25 cellular contexts compared by ENCODE assay signal in the genomic region with DNA sequence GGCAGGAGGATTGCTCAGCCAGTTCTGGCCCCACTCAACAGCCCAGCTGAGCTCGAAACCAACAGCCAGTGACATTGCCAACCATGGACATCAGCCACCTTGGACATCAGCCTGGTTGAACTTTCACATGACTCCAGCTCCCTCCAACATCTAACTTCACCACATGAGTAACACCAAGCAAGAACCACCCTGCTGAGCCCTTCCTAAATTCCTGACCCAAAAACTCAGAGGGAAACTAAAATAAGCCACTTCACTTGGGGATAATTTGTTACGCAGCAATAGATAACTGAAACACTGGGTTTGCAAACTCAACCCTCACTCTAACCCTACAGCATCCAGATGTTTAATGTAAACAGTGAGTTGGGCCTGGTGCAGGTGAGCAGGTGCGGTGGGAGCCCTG. TPM values are rescaled to one million over a fixed set of nuclear protein-coding genes. Genes with fewer than 3 reads are reported as not detected.
DNase-seq lines count a peak whose midpoint lies in the region; ATAC-seq, FAIRE-seq and TF ChIP-seq lines count a peak whose summit lies in the region.
"Had no signal": no experiment of that assay in that cellular context is flagged by ENCODE, and none has a peak within 500 bp of the region (broad histone marks: within the 10 kb centered on the region; RNA-seq: fewer than 3 reads in every experiment).

No MANE protein-coding gene starts in this region.

- in situ Hi-C loops in HepG2 (cut with HindIII; ENCODE audit: extremely low pct_ligation_motif_present, low pct_unique_long_range_greater_than_20kb), result no loop called here

- intact Hi-C loops in HepG2 (cut with micrococcal nuclease; ENCODE audit: unreplicated experiment), result no loop called here
- intact Hi-C loops in right lobe of liver (cut with DNase I), result loop anchor here in 1 of 2 donors (5.0 kb wide), 1 partner anchor 38 kb away; no protein-coding TSS in a partner anchor
- intact Hi-C loops in PC-3 (cut with micrococcal nuclease), result no loop called here
- intact Hi-C loops in mucosa of descending colon (cut with DNase I, micrococcal nuclease), result no loop called here

- TF ChIP-seq POLR2A in HepG2 (IDR thresholded peaks at IDR 0.05; ENCODE audit: insufficient read depth in 1 of 2, low read depth in 2 of 2, low read length in 2 of 2) (no peak), right lobe of liver (IDR thresholded peaks at IDR 0.05) (no peak)

- H3K27ac ChIP-seq in HepG2 (ENCODE audit: extremely low read length, insufficient read depth, low read length) (no peak overlapping the region), right lobe of liver (no peak overlapping the region), PC-3 (ENCODE audit: low read length) (no peak overlapping the region)
- H3K27ac ChIP-seq: 22Rv1 had no signal

- no peak for FAIRE-seq in HepG2 (lab: Jason Lieb, UNC)
- FAIRE-seq: A204.1, GM12891, GM18507, H1 had no signal

- no peak for DNase-seq in HepG2 (ENCODE audit: low spot score)
- DNase-seq in right lobe of liver, result no peak
- no peak for DNase-seq in endothelial cell (ENCODE audit: low spot score)
- DNase-seq in stimulated activated effector memory CD8-positive, alpha-beta T cell treated with anti-CD3 and anti-CD28 coated beads, Interleukin-12 subunit alpha, Interleukin-12 subunit beta, amount 100 ng/mL, for 72 hours (ENCODE audit: low spot score in 2 of 2), result no peak
- DNase-seq in PC-3, result no peak
- DNase-seq in SKM-1 treated with dmso at 0.1 percent for 144 hours (lab: John Stamatoyannopoulos, UW; ENCODE audit: unreplicated experiment), result no peak
- DNase-seq in mucosa of descending colon, result no peak
- DNase-seq: C1 segment of cervical spinal cord; Calu3; CD4-positive, alpha-beta memory T cell; COR-L47; DMS53; DMS79 treated with DMSO at 0.1 percent for 48 hours; GF-D8; H7; HCEC 1CT had no signal

- H3K9me2 ChIP-seq in PC-3 (replicated peaks; ENCODE audit: low read length), result no peaks in the 10 kb centered on the region

- H2AFZ ChIP-seq in HepG2 (ENCODE audit: low read length) (no peak overlapping the region), PC-3 (ENCODE audit: low read length) (no peak overlapping the region)

- H3K4me3 Mint-ChIP-seq in endothelial cell (ENCODE audit: unreplicated experiment), result no peak overlapping the region
- H3K4me3 Mint-ChIP-seq in stimulated activated effector memory CD8-positive, alpha-beta T cell treated with anti-CD3 and anti-CD28 coated beads, Interleukin-12 subunit alpha, Interleukin-12 subunit beta, amount 100 ng/mL, for 72 hours, result no peak overlapping the region
- H3K4me3 Mint-ChIP-seq: CD4-positive, alpha-beta memory T cell had no signal

- no peak for TF ChIP-seq RAD21 in HepG2 (CRISPR knock-in tag; IDR thresholded peaks at IDR 0.05)

- BruUV-seq in HepG2 (replicated peaks; lab: Mats Ljungman, UMichigan), result no TSS peak
- no TSS peak for BruUV-seq in PC-3 (replicated peaks; lab: Mats Ljungman, UMichigan)

- ATAC-seq in HepG2 (no peak), right lobe of liver (no peak), PC-3 (no peak), mucosa of descending colon (no peak)
- no peak for ATAC-seq in stimulated activated effector memory CD8-positive, alpha-beta T cell treated with anti-CD3 and anti-CD28 coated beads, Interleukin-12 subunit alpha, Interleukin-12 subunit beta, amount 100 ng/mL, for 72 hours

- no peaks in the 10 kb centered on the region for H4K20me1 ChIP-seq in HepG2 (ENCODE audit: insufficient read depth, low read length)
- H4K20me1 ChIP-seq in PC-3 (ENCODE audit: low read length), result no peaks in the 10 kb centered on the region

- H3K4me1 ChIP-seq in HepG2 (ENCODE audit: insufficient read depth, low read length) (no peaks in the 10 kb centered on the region), right lobe of liver (no peaks in the 10 kb centered on the region), PC-3 (ENCODE audit: insufficient read depth, low read length) (no peaks in the 10 kb centered on the region), mucosa of descending colon (ENCODE audit: low read depth) (no peaks in the 10 kb centered on the region)

- POLR2A ChIA-PET in HepG2 (lab: Yijun Ruan, JAX), result no interaction called here
- POLR2A ChIA-PET in PC-3 (lab: Charles Lee; ENCODE audit: unreplicated experiment), result no interaction called here

- peak overlapping the region; percentile 37 for H3K27ac Mint-ChIP-seq in endothelial cell (ENCODE audit: unreplicated experiment)
- H3K27ac Mint-ChIP-seq in stimulated activated effector memory CD8-positive, alpha-beta T cell treated with anti-CD3 and anti-CD28 coated beads, Interleukin-12 subunit alpha, Interleukin-12 subunit beta, amount 100 ng/mL, for 72 hours, result peak overlapping the region; percentile 61

- no peaks in the 10 kb centered on the region for H3K36me3 Mint-ChIP-seq in endothelial cell (ENCODE audit: low read depth, unreplicated experiment)
- no peaks in the 10 kb centered on the region for H3K36me3 Mint-ChIP-seq in stimulated activated effector memory CD8-positive, alpha-beta T cell treated with anti-CD3 and anti-CD28 coated beads, Interleukin-12 subunit alpha, Interleukin-12 subunit beta, amount 100 ng/mL, for 72 hours

- no peaks in the 10 kb centered on the region for H3K9me3 ChIP-seq in HepG2 (ENCODE audit: low read length)
- no peaks in the 10 kb centered on the region for H3K9me3 ChIP-seq in right lobe of liver
- H3K9me3 ChIP-seq in PC-3 (ENCODE audit: low read length), result no peaks in the 10 kb centered on the region
- H3K9me3 ChIP-seq in mucosa of descending colon, result no peaks in the 10 kb centered on the region

- no peaks in the 10 kb centered on the region; a peak in 2 of 5 replicates for H3K27me3 ChIP-seq in HepG2 (ENCODE audit: control insufficient read depth in 1 of 2, insufficient read depth in 2 of 2, low read length in 2 of 2)
- no peaks in the 10 kb centered on the region for H3K27me3 ChIP-seq in right lobe of liver
- H3K27me3 ChIP-seq in PC-3 (ENCODE audit: low read length), result no peaks in the 10 kb centered on the region

- no peak for TF ChIP-seq EP300 in HepG2 (IDR thresholded peaks at IDR 0.05; ENCODE audit: low read depth in 2 of 2, low read length in 2 of 2)
- no peak for TF ChIP-seq EP300 in HepG2 (CRISPR knock-in tag; IDR thresholded peaks at IDR 0.05; ENCODE audit: borderline replicate concordance)

- H3K79me2 ChIP-seq in HepG2 (ENCODE audit: insufficient read depth, low read length), result no peaks in the 10 kb centered on the region
- no peaks in the 10 kb centered on the region for H3K79me2 ChIP-seq in PC-3 (ENCODE audit: low read length)

- no peaks in the 10 kb centered on the region for H3K36me3 ChIP-seq in HepG2 (replicated peaks in 1 of 2; ENCODE audit: control insufficient read depth in 1 of 2, insufficient read depth in 2 of 2, low read length in 2 of 2)
- no peaks in the 10 kb centered on the region for H3K36me3 ChIP-seq in right lobe of liver
- no peaks in the 10 kb centered on the region for H3K36me3 ChIP-seq in PC-3 (ENCODE audit: low read depth, low read length)
- no peaks in the 10 kb centered on the region for H3K36me3 ChIP-seq in mucosa of descending colon (ENCODE audit: low read depth)

- CTCF ChIA-PET in HepG2 (lab: Yijun Ruan, JAX; ENCODE audit: low intra/inter-chr PET ratio, low total read pairs) (no interaction called here), PC-3 (lab: Charles Lee) (no interaction called here)

- H3K9ac ChIP-seq in HepG2 (ENCODE audit: insufficient read depth, low read depth, low read length), result no peak overlapping the region
- no peak overlapping the region for H3K9ac ChIP-seq in PC-3 (ENCODE audit: low read length)

- WGBS in HepG2 (ENCODE audit: low lambda C conversion rate), result 43% methylated on average over 3 of the region's 3 CpGs
- 71% methylated on average over 2 of the region's 3 CpGs for WGBS in right lobe of liver (ENCODE audit: insufficient coverage, low coverage, low lambda C conversion rate, missing lambda C conversion rate)

- H3K4me1 Mint-ChIP-seq in endothelial cell (ENCODE audit: unreplicated experiment), result peaks cover 3% of the 10 kb centered on the region
- H3K4me1 Mint-ChIP-seq in stimulated activated effector memory CD8-positive, alpha-beta T cell treated with anti-CD3 and anti-CD28 coated beads, Interleukin-12 subunit alpha, Interleukin-12 subunit beta, amount 100 ng/mL, for 72 hours, result peaks cover 22% of the 10 kb centered on the region

- H3K9me3 Mint-ChIP-seq in endothelial cell (ENCODE audit: unreplicated experiment), result no peaks in the 10 kb centered on the region
- peaks cover 11% of the 10 kb centered on the region for H3K9me3 Mint-ChIP-seq in stimulated activated effector memory CD8-positive, alpha-beta T cell treated with anti-CD3 and anti-CD28 coated beads, Interleukin-12 subunit alpha, Interleukin-12 subunit beta, amount 100 ng/mL, for 72 hours

- no peak overlapping the region for H3K4me2 ChIP-seq in HepG2 (ENCODE audit: low read depth, low read length)
- H3K4me2 ChIP-seq in PC-3 (ENCODE audit: low read length), result no peak overlapping the region

- peaks cover 7% of the 10 kb centered on the region for H3K27me3 Mint-ChIP-seq in endothelial cell (ENCODE audit: unreplicated experiment)
- H3K27me3 Mint-ChIP-seq: CD4-positive, alpha-beta memory T cell had no signal

- no peak overlapping the region for H3K4me3 ChIP-seq in HepG2 (replicated peaks in 1 of 3; ENCODE audit: insufficient read depth in 1 of 3, low read depth in 2 of 3, low read length in 3 of 3)
- no peak overlapping the region for H3K4me3 ChIP-seq in right lobe of liver
- no peak overlapping the region for H3K4me3 ChIP-seq in PC-3 (ENCODE audit: low read length)
- no peak overlapping the region for H3K4me3 ChIP-seq in mucosa of descending colon

- H3F3A ChIP-seq in PC-3 (ENCODE audit: low read length, unreplicated experiment), result no peaks in the 10 kb centered on the region

- TF ChIP-seq CTCF in HepG2 (CRISPR knock-in tag; IDR thresholded peaks at IDR 0.05) (no peak), right lobe of liver (IDR thresholded peaks at IDR 0.05) (no peak), endothelial cell (IDR thresholded peaks at IDR 0.05; ENCODE audit: unreplicated experiment) (no peak), PC-3 (conservative IDR thresholded peaks at IDR 0.05; ENCODE audit: low read depth, low read length) (no peak), mucosa of descending colon (IDR thresholded peaks at IDR 0.05) (no peak)

RNA-seq across cellular contexts. Expression of a gene that starts 10.7 kb away (rescaled TPM):
- 1.1 and 1.6 TPM in 2 replicates for total RNA-seq in HepG2 (2016; rRNA removed; fragmentation: Illumina TruSeq; extraction: Trizol)
- total RNA-seq in HepG2 (2016; cell fraction: cytosol; rRNA removed; fragmentation: Illumina TruSeq; extraction: Trizol; ENCODE audit: low read depth), result 0.40 and 0.79 TPM in 2 replicates
- total RNA-seq in HepG2 (2016; cell fraction: insoluble cytoplasmic fraction; rRNA removed; fragmentation: Illumina TruSeq; extraction: Trizol), result 0.77 and 1.4 TPM in 2 replicates
- 3.2 and 3.3 TPM in 2 replicates for total RNA-seq in HepG2 (2016; cell fraction: membrane; rRNA removed; fragmentation: Illumina TruSeq; extraction: Trizol)
- 1.0 and 1.3 TPM in 2 replicates for total RNA-seq in HepG2 (2016; cell fraction: nucleus; rRNA removed; fragmentation: Illumina TruSeq; extraction: Trizol)
- 0.74 and 0.91 TPM in 2 replicates for polyA plus RNA-seq in HepG2 (2011; rRNA removed)
- 0.47 and 0.78 TPM in 2 replicates for polyA plus RNA-seq in HepG2 (2011; cell fraction: cytosol; rRNA removed)
- 3.4 TPM in 2 replicates for polyA plus RNA-seq in HepG2 (2011; cell fraction: nucleus; rRNA removed)
- 2.5 and 3.6 TPM in 2 replicates for polyA plus RNA-seq in HepG2 (2012)
- 2.6 TPM in 2 replicates for polyA plus RNA-seq in HepG2 (2016; cell fraction: cytosol; fragmentation: Illumina TruSeq; extraction: Trizol; ENCODE audit: low read depth)
- polyA plus RNA-seq in HepG2 (2016; cell fraction: insoluble cytoplasmic fraction; fragmentation: Illumina TruSeq; extraction: Trizol; ENCODE audit: low read depth), result 4.2 and 5.4 TPM in 2 replicates
- polyA plus RNA-seq in HepG2 (2016; cell fraction: membrane; fragmentation: Illumina TruSeq; extraction: Trizol; ENCODE audit: low read depth), result 8.0 and 8.2 TPM in 2 replicates
- 3.9 and 5.6 TPM in 2 replicates for polyA plus RNA-seq in HepG2 (2016; cell fraction: nucleus; fragmentation: Illumina TruSeq; extraction: Trizol; ENCODE audit: insufficient read depth, low read depth)
- 1.2 and 2.4 TPM in 2 replicates for polyA minus RNA-seq in HepG2 (2011; rRNA and poly(A)+ RNA removed; ENCODE audit: low replicate concordance)
- 2.5 and 3.3 TPM in 2 replicates for polyA minus RNA-seq in HepG2 (2011; cell fraction: cytosol; rRNA and poly(A)+ RNA removed)
- 1.8 and 3.2 TPM in 2 replicates for polyA minus RNA-seq in HepG2 (2011; cell fraction: nucleus; rRNA and poly(A)+ RNA removed)
- total RNA-seq in right lobe of liver, result 1 to 10 TPM; 5.6 to 8.6 (median 7.0) TPM
- 53.4 TPM for total RNA-seq in endothelial cell (ENCODE audit: unreplicated experiment)
- 4.1 and 4.8 TPM in 2 replicates for total RNA-seq in PC-3 (2014; rRNA removed)
- total RNA-seq in mucosa of descending colon, result 10 to 100 TPM; 10.5 to 14.0 (median 10.5) TPM

RNA-seq across cellular contexts. Expression of a gene that starts 17.4 kb away (rescaled TPM):
- total RNA-seq in HepG2 (2016; rRNA removed; fragmentation: Illumina TruSeq; extraction: Trizol) (not detected in 2 replicates), right lobe of liver (10 to 100 TPM; 15.6 to 77.8 (median 29.7) TPM), endothelial cell (ENCODE audit: unreplicated experiment) (not detected), PC-3 (2014; rRNA removed) (not detected in 2 replicates), mucosa of descending colon (10 to 100 TPM; 15.7 to 50.2 (median 45.0) TPM)
- not detected in 2 replicates for total RNA-seq in HepG2 (2016; cell fraction: cytosol; rRNA removed; fragmentation: Illumina TruSeq; extraction: Trizol; ENCODE audit: low read depth)
- total RNA-seq in HepG2 (2016; cell fraction: insoluble cytoplasmic fraction; rRNA removed; fragmentation: Illumina TruSeq; extraction: Trizol), result not detected in 2 replicates
- not detected in 2 replicates for total RNA-seq in HepG2 (2016; cell fraction: membrane; rRNA removed; fragmentation: Illumina TruSeq; extraction: Trizol)
- total RNA-seq in HepG2 (2016; cell fraction: nucleus; rRNA removed; fragmentation: Illumina TruSeq; extraction: Trizol), result not detected in 2 replicates
- 0.20 TPM in 1 of 2 replicates, not detected in the other for polyA plus RNA-seq in HepG2 (2011; rRNA removed)
- polyA plus RNA-seq in HepG2 (2011; cell fraction: cytosol; rRNA removed), result not detected in 2 replicates
- polyA plus RNA-seq in HepG2 (2011; cell fraction: nucleus; rRNA removed), result not detected in 2 replicates
- polyA plus RNA-seq in HepG2 (2012), result not detected in 2 replicates
- not detected in 2 replicates for polyA plus RNA-seq in HepG2 (2016; cell fraction: cytosol; fragmentation: Illumina TruSeq; extraction: Trizol; ENCODE audit: low read depth)
- polyA plus RNA-seq in HepG2 (2016; cell fraction: insoluble cytoplasmic fraction; fragmentation: Illumina TruSeq; extraction: Trizol; ENCODE audit: low read depth), result not detected in 2 replicates
- polyA plus RNA-seq in HepG2 (2016; cell fraction: membrane; fragmentation: Illumina TruSeq; extraction: Trizol; ENCODE audit: low read depth), result not detected in 2 replicates
- not detected in 2 replicates for polyA plus RNA-seq in HepG2 (2016; cell fraction: nucleus; fragmentation: Illumina TruSeq; extraction: Trizol; ENCODE audit: insufficient read depth, low read depth)
- not detected in 2 replicates for polyA minus RNA-seq in HepG2 (2011; rRNA and poly(A)+ RNA removed; ENCODE audit: low replicate concordance)
- polyA minus RNA-seq in HepG2 (2011; cell fraction: cytosol; rRNA and poly(A)+ RNA removed), result not detected in 2 replicates
- polyA minus RNA-seq in HepG2 (2011; cell fraction: nucleus; rRNA and poly(A)+ RNA removed), result not detected in 2 replicates
- total RNA-seq: Calu3, Daoy, G401, H1, H7 had no signal
- polyA plus RNA-seq: AG04450, BJ had no signal

RNA-seq across cellular contexts. Expression of a gene that starts 23.2 kb away (rescaled TPM):
- total RNA-seq in HepG2 (2016; rRNA removed; fragmentation: Illumina TruSeq; extraction: Trizol) (0.24 TPM in 1 of 2 replicates, not detected in the other), right lobe of liver (1 to 10 TPM in 5 of 6 experiments, not detected in 1; 1.7 to 4.2 (median 2.4) TPM), endothelial cell (ENCODE audit: unreplicated experiment) (0.95 TPM), PC-3 (2014; rRNA removed) (not detected in 2 replicates), mucosa of descending colon (1 to 10 TPM; 4.6 to 8.2 (median 7.9) TPM)
- 0.79 TPM in 1 of 2 replicates, not detected in the other for total RNA-seq in HepG2 (2016; cell fraction: cytosol; rRNA removed; fragmentation: Illumina TruSeq; extraction: Trizol; ENCODE audit: low read depth)
- not detected in 2 replicates for total RNA-seq in HepG2 (2016; cell fraction: insoluble cytoplasmic fraction; rRNA removed; fragmentation: Illumina TruSeq; extraction: Trizol)
- 0.65 TPM in 1 of 2 replicates, not detected in the other for total RNA-seq in HepG2 (2016; cell fraction: membrane; rRNA removed; fragmentation: Illumina TruSeq; extraction: Trizol)
- not detected in 2 replicates for total RNA-seq in HepG2 (2016; cell fraction: nucleus; rRNA removed; fragmentation: Illumina TruSeq; extraction: Trizol)
- 1.2 and 2.3 TPM in 2 replicates for polyA plus RNA-seq in HepG2 (2011; rRNA removed)
- polyA plus RNA-seq in HepG2 (2011; cell fraction: cytosol; rRNA removed), result 2.2 TPM in 2 replicates
- polyA plus RNA-seq in HepG2 (2011; cell fraction: nucleus; rRNA removed), result 0.64 and 0.72 TPM in 2 replicates
- 0.37 and 0.60 TPM in 2 replicates for polyA plus RNA-seq in HepG2 (2012)
- polyA plus RNA-seq in HepG2 (2016; cell fraction: cytosol; fragmentation: Illumina TruSeq; extraction: Trizol; ENCODE audit: low read depth), result 0.61 TPM in 1 of 2 replicates, not detected in the other
- polyA plus RNA-seq in HepG2 (2016; cell fraction: insoluble cytoplasmic fraction; fragmentation: Illumina TruSeq; extraction: Trizol; ENCODE audit: low read depth), result not detected in 2 replicates
- not detected in 2 replicates for polyA plus RNA-seq in HepG2 (2016; cell fraction: membrane; fragmentation: Illumina TruSeq; extraction: Trizol; ENCODE audit: low read depth)
- 1.6 TPM in 2 replicates for polyA plus RNA-seq in HepG2 (2016; cell fraction: nucleus; fragmentation: Illumina TruSeq; extraction: Trizol; ENCODE audit: insufficient read depth, low read depth)
- 0.77 and 4.2 TPM in 2 replicates for polyA minus RNA-seq in HepG2 (2011; rRNA and poly(A)+ RNA removed; ENCODE audit: low replicate concordance)
- polyA minus RNA-seq in HepG2 (2011; cell fraction: cytosol; rRNA and poly(A)+ RNA removed), result not detected in 2 replicates
- polyA minus RNA-seq in HepG2 (2011; cell fraction: nucleus; rRNA and poly(A)+ RNA removed), result not detected in 2 replicates
- total RNA-seq: Calu3, Daoy, G401, H1 had no signal

RNA-seq across cellular contexts. Expression of a gene that starts 25.2 kb away (rescaled TPM):
- 0.38 and 2.1 TPM in 2 replicates for total RNA-seq in HepG2 (2016; rRNA removed; fragmentation: Illumina TruSeq; extraction: Trizol)
- total RNA-seq in HepG2 (2016; cell fraction: cytosol; rRNA removed; fragmentation: Illumina TruSeq; extraction: Trizol; ENCODE audit: low read depth), result 1.1 and 1.7 TPM in 2 replicates
- 0.33 and 1.8 TPM in 2 replicates for total RNA-seq in HepG2 (2016; cell fraction: insoluble cytoplasmic fraction; rRNA removed; fragmentation: Illumina TruSeq; extraction: Trizol)
- total RNA-seq in HepG2 (2016; cell fraction: membrane; rRNA removed; fragmentation: Illumina TruSeq; extraction: Trizol), result 0.87 and 2.1 TPM in 2 replicates
- 1.2 and 3.4 TPM in 2 replicates for total RNA-seq in HepG2 (2016; cell fraction: nucleus; rRNA removed; fragmentation: Illumina TruSeq; extraction: Trizol)
- 1.6 and 2.3 TPM in 2 replicates for polyA plus RNA-seq in HepG2 (2011; rRNA removed)
- 0.45 and 0.74 TPM in 2 replicates for polyA plus RNA-seq in HepG2 (2011; cell fraction: cytosol; rRNA removed)
- 13.5 and 15.3 TPM in 2 replicates for polyA plus RNA-seq in HepG2 (2011; cell fraction: nucleus; rRNA removed)
- polyA plus RNA-seq in HepG2 (2012), result 0.69 and 1.1 TPM in 2 replicates
- polyA plus RNA-seq in HepG2 (2016; cell fraction: cytosol; fragmentation: Illumina TruSeq; extraction: Trizol; ENCODE audit: low read depth), result 1.3 and 1.8 TPM in 2 replicates
- 0.28 and 0.74 TPM in 2 replicates for polyA plus RNA-seq in HepG2 (2016; cell fraction: insoluble cytoplasmic fraction; fragmentation: Illumina TruSeq; extraction: Trizol; ENCODE audit: low read depth)
- polyA plus RNA-seq in HepG2 (2016; cell fraction: membrane; fragmentation: Illumina TruSeq; extraction: Trizol; ENCODE audit: low read depth), result 0.70 and 1.0 TPM in 2 replicates
- 6.4 and 8.2 TPM in 2 replicates for polyA plus RNA-seq in HepG2 (2016; cell fraction: nucleus; fragmentation: Illumina TruSeq; extraction: Trizol; ENCODE audit: insufficient read depth, low read depth)
- 8.6 and 15.8 TPM in 2 replicates for polyA minus RNA-seq in HepG2 (2011; rRNA and poly(A)+ RNA removed; ENCODE audit: low replicate concordance)
- 2.5 TPM in 1 of 2 replicates, not detected in the other for polyA minus RNA-seq in HepG2 (2011; cell fraction: cytosol; rRNA and poly(A)+ RNA removed)
- 7.7 and 8.0 TPM in 2 replicates for polyA minus RNA-seq in HepG2 (2011; cell fraction: nucleus; rRNA and poly(A)+ RNA removed)
- total RNA-seq in right lobe of liver, result 1 to 10 TPM; 1.0 to 2.6 (median 1.7) TPM
- 13.0 TPM for total RNA-seq in endothelial cell (ENCODE audit: unreplicated experiment)
- total RNA-seq in PC-3 (2014; rRNA removed), result 9.0 and 10.6 TPM in 2 replicates
- 10 to 100 TPM in 2 of 3 donors, 1 to 10 TPM in 1; 8.7 to 16.6 (median 12.3) TPM for total RNA-seq in mucosa of descending colon

RNA-seq across cellular contexts. Expression of a gene that starts 57.1 kb away (rescaled TPM):
- total RNA-seq in HepG2 (2016; rRNA removed; fragmentation: Illumina TruSeq; extraction: Trizol) (2.3 and 2.9 TPM in 2 replicates), right lobe of liver (1 to 10 TPM in 1 of 6 experiments, under 1 TPM in 2, not detected in 3; 0.27 to 1.5 (median 0.37) TPM), endothelial cell (ENCODE audit: unreplicated experiment) (11.5 TPM), PC-3 (2014; rRNA removed) (21.1 and 23.2 TPM in 2 replicates), mucosa of descending colon (10 to 100 TPM in 1 of 3 donors, 1 to 10 TPM in 2; 1.6 to 13.2 (median 1.9) TPM)
- total RNA-seq in HepG2 (2016; cell fraction: cytosol; rRNA removed; fragmentation: Illumina TruSeq; extraction: Trizol; ENCODE audit: low read depth), result 0.79 and 1.7 TPM in 2 replicates
- 0.65 and 3.2 TPM in 2 replicates for total RNA-seq in HepG2 (2016; cell fraction: insoluble cytoplasmic fraction; rRNA removed; fragmentation: Illumina TruSeq; extraction: Trizol)
- 0.83 and 1.4 TPM in 2 replicates for total RNA-seq in HepG2 (2016; cell fraction: membrane; rRNA removed; fragmentation: Illumina TruSeq; extraction: Trizol)
- 2.7 and 3.8 TPM in 2 replicates for total RNA-seq in HepG2 (2016; cell fraction: nucleus; rRNA removed; fragmentation: Illumina TruSeq; extraction: Trizol)
- polyA plus RNA-seq in HepG2 (2011; rRNA removed), result 2.0 and 3.1 TPM in 2 replicates
- 1.0 and 2.3 TPM in 2 replicates for polyA plus RNA-seq in HepG2 (2011; cell fraction: cytosol; rRNA removed)
- 2.4 and 4.2 TPM in 2 replicates for polyA plus RNA-seq in HepG2 (2011; cell fraction: nucleus; rRNA removed)
- polyA plus RNA-seq in HepG2 (2012), result 0.70 and 1.2 TPM in 2 replicates
- 1.1 and 1.4 TPM in 2 replicates for polyA plus RNA-seq in HepG2 (2016; cell fraction: cytosol; fragmentation: Illumina TruSeq; extraction: Trizol; ENCODE audit: low read depth)
- polyA plus RNA-seq in HepG2 (2016; cell fraction: insoluble cytoplasmic fraction; fragmentation: Illumina TruSeq; extraction: Trizol; ENCODE audit: low read depth), result 1.4 and 4.4 TPM in 2 replicates
- 2.2 and 3.5 TPM in 2 replicates for polyA plus RNA-seq in HepG2 (2016; cell fraction: membrane; fragmentation: Illumina TruSeq; extraction: Trizol; ENCODE audit: low read depth)
- 9.5 and 10.5 TPM in 2 replicates for polyA plus RNA-seq in HepG2 (2016; cell fraction: nucleus; fragmentation: Illumina TruSeq; extraction: Trizol; ENCODE audit: insufficient read depth, low read depth)
- 0.51 and 2.8 TPM in 2 replicates for polyA minus RNA-seq in HepG2 (2011; rRNA and poly(A)+ RNA removed; ENCODE audit: low replicate concordance)
- polyA minus RNA-seq in HepG2 (2011; cell fraction: cytosol; rRNA and poly(A)+ RNA removed), result 0.35 and 1.8 TPM in 2 replicates
- 1.2 TPM in 1 of 2 replicates, not detected in the other for polyA minus RNA-seq in HepG2 (2011; cell fraction: nucleus; rRNA and poly(A)+ RNA removed)
- total RNA-seq: CD4-positive, alpha-beta memory T cell had no signal

Comparison
In these comparisons a context has a peak if more than half of its experiments do, and no peak if none do; other contexts are left out.
1. RNA of a gene that starts 17.4 kb away (total RNA-seq): 15.7 to 50.2 TPM in mucosa of descending colon and 15.6 to 77.8 TPM in right lobe of liver; not detected in HepG2, not detected in endothelial cell (single experiment) and not detected in PC-3; every median in the first group is over 10 times any median in the second.